Comparison of ENCODE assay signal across 9 cellular contexts in the genomic region with DNA sequence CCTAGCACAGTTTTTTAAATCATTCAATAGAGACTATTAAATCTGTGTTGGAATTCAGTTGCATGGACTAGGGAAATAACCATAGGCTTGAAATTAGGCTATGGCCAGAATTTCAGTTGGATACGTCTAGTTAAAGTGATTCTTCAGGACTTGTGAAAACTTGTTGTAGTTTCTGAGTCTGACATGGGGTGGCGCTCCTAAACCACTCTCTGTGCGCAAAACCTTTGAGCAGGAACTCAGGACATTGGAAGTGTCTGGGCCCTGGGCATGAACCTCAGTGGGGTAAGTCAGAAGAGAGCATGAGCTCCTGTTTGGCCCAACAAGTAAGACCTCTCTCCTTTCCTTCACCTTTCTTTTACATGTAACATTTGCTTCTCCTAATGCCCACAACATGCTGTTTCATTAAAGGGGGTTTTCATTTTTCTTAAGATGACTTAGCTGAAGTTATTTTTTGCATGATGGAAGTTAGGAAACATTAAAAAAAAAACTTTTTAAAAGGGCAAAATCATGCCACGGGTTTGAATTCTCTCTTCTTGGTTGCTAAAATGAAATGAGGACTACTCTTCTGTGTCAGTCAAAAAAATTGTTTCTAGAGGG. TPM values are rescaled to one million over a fixed set of nuclear protein-coding genes. Genes with fewer than 3 reads are reported as not detected.
DNase-seq lines count a peak whose midpoint lies in the region; ATAC-seq, FAIRE-seq and TF ChIP-seq lines count a peak whose summit lies in the region.
"Had no signal": no experiment of that assay in that cellular context is flagged by ENCODE, and none has a peak within 500 bp of the region (broad histone marks: within the 10 kb centered on the region; RNA-seq: fewer than 3 reads in every experiment).

No MANE protein-coding gene starts in this region.

- no peak for TF ChIP-seq POLR2A in GM12891 (IDR thresholded peaks at IDR 0.05; ENCODE audit: low read depth, low read length)

- POLR2A ChIA-PET in WTC11 (lab: Charles Lee) = interaction anchor here (0.7 kb wide), 1 partner anchor 251 kb away, joined by 3 read pairs; no protein-coding TSS in a partner anchor

- H3K36me3 ChIP-seq in cardiac muscle cell = no peaks in the 10 kb centered on the region

- ATAC-seq in WTC11 (peak; percentile 94), HG03139 (IDR thresholded peaks at IDR 0.05; ENCODE audit: unreplicated experiment) (no peak)

- CTCF ChIA-PET in WTC11 (lab: Charles Lee) = interaction anchor here (0.6 to 2.1 kb wide), 29 partner anchors 9 to 437 kb away, joined by 3 to 36 read pairs (median 4); partner anchors contain the start of genes CCDC190, RGS4 and RGS5

- H3K27ac Mint-ChIP-seq in WTC11 = no peak overlapping the region
- H3K27ac Mint-ChIP-seq: naive B cell had no signal

- H3K36me3 Mint-ChIP-seq in WTC11 = no peaks in the 10 kb centered on the region
- H3K36me3 Mint-ChIP-seq: naive B cell had no signal

- no peak for FAIRE-seq in GM12891 (lab: Jason Lieb, UNC)

- H3K27ac ChIP-seq in cardiac muscle cell = no peak overlapping the region

- H3K4me3 Mint-ChIP-seq in WTC11 = no peak overlapping the region
- H3K4me3 Mint-ChIP-seq: naive B cell had no signal

- DNase-seq in AG09309 (ENCODE audit: low read depth) = peak; percentile 38
- DNase-seq in NCI-H2107 (lab: John Stamatoyannopoulos, UW) = peak; percentile 65
- peak; percentile 83 for DNase-seq in WTC11 (ENCODE audit: low spot score)
- peak; percentile 76 to 90 for DNase-seq in cardiac muscle cell (ENCODE audit: low read depth in 1 of 2, low spot score in 1 of 2)
- no peak for DNase-seq in retinal pigment epithelial cell (ENCODE audit: low read depth)
- no peak for DNase-seq in GM12891 (ENCODE audit: insufficient read length, low spot score)
- DNase-seq: naive B cell had no signal

- H3K4me1 ChIP-seq in cardiac muscle cell (ENCODE audit: low read depth) = no peaks in the 10 kb centered on the region

- H3K27me3 Mint-ChIP-seq in WTC11 (ENCODE audit: low read depth) = no peaks in the 10 kb centered on the region

- peaks cover 14% of the 10 kb centered on the region for H3K4me1 Mint-ChIP-seq in WTC11
- H3K4me1 Mint-ChIP-seq: naive B cell had no signal

- TF ChIP-seq CTCF in AG09309 (IDR thresholded peaks at IDR 0.05; ENCODE audit: control insufficient read depth, insufficient read depth, low read depth, low read length, missing control alignments) = peak; percentile 85
- peak; percentile 54 for TF ChIP-seq CTCF in GM12874 (IDR thresholded peaks at IDR 0.05; ENCODE audit: insufficient read depth, low read depth, low read length)
- TF ChIP-seq CTCF in WTC11 (IDR thresholded peaks at IDR 0.05) = peak; percentile 71
- TF ChIP-seq CTCF in cardiac muscle cell (IDR thresholded peaks at IDR 0.05; ENCODE audit: low read depth, low read length) = peak; percentile 83
- TF ChIP-seq CTCF in retinal pigment epithelial cell (conservative IDR thresholded peaks at IDR 0.05; ENCODE audit: low read depth, low read length) = peak; percentile 77

- H3K27me3 ChIP-seq in cardiac muscle cell = no peaks in the 10 kb centered on the region

- H3K9me3 ChIP-seq in cardiac muscle cell (ENCODE audit: low read depth) = no peaks in the 10 kb centered on the region

- H3K9me3 Mint-ChIP-seq in WTC11 = peaks cover 3% of the 10 kb centered on the region

- H3K4me3 ChIP-seq in AG09309 (ENCODE audit: control insufficient read depth, low read depth, low read length) = no peak overlapping the region
- no peak overlapping the region for H3K4me3 ChIP-seq in cardiac muscle cell
- H3K4me3 ChIP-seq in retinal pigment epithelial cell (ENCODE audit: low read length) = no peak overlapping the region

TF ChIP-seq in WTC11, 78 proteins besides CTCF, POLR2A, EP300 and RAD21 (continues in another document):
- TF ChIP-seq, protein P1, sequence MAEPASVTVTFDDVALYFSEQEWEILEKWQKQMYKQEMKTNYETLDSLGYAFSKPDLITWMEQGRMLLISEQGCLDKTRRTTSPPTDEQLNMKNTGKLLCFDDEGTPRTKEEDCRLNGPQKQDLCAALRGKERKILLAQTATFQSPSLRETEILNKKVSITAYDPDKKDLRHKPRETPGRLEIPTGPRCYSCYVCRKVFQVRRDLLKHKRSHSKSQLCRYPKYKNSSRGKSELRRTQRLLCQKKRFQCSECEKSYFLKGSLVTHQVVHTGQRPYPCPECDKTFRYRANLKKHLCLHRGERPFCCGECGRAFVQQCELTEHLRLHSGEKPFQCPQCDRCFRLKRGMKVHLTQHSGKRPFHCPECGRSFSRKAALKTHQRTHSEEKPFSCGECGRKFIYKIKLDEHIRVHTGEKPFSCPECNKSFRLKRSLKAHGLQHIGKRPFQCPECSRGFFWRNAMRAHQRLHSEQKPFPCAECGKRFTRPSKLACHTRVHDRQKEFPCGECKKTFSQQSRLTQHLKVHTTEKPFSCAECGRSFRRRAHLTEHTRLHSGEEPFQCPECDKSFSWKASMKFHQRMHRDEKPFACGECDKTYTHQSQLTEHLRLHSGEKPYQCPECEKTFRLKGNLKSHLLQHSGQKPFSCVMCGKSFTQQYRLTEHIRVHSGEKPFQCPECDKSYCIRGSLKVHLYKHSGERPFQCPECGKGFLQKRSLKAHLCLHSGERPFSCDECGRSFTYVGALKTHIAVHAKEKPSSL (CRISPR knock-in tag; conservative IDR thresholded peaks at IDR 0.05) = no peak
- TF ChIP-seq ZMAT4 (CRISPR knock-in tag; IDR thresholded peaks at IDR 0.05) (no peak), ATF1 (CRISPR knock-in tag; IDR thresholded peaks at IDR 0.05) (no peak)
- TF ChIP-seq, protein P2, sequence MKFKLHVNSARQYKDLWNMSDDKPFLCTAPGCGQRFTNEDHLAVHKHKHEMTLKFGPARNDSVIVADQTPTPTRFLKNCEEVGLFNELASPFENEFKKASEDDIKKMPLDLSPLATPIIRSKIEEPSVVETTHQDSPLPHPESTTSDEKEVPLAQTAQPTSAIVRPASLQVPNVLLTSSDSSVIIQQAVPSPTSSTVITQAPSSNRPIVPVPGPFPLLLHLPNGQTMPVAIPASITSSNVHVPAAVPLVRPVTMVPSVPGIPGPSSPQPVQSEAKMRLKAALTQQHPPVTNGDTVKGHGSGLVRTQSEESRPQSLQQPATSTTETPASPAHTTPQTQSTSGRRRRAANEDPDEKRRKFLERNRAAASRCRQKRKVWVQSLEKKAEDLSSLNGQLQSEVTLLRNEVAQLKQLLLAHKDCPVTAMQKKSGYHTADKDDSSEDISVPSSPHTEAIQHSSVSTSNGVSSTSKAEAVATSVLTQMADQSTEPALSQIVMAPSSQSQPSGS (CRISPR knock-in tag; IDR thresholded peaks at IDR 0.05; ENCODE audit: borderline replicate concordance, low read depth) = no peak

TF ChIP-seq in GM12891, 5 proteins besides CTCF, POLR2A, EP300 and RAD21:
- TF ChIP-seq SPI1 (IDR thresholded peaks at IDR 0.05; ENCODE audit: low read depth, low read length) (no peak), PAX5 (IDR thresholded peaks at IDR 0.05; ENCODE audit: insufficient read depth, low read length, severe bottlenecking) (no peak), POU2F2 (IDR thresholded peaks at IDR 0.05; ENCODE audit: low read depth, low read length) (no peak), POLR2AphosphoS5 (IDR thresholded peaks at IDR 0.05; ENCODE audit: low read depth, low read length) (no peak), TAF1 (IDR thresholded peaks at IDR 0.05; ENCODE audit: low read depth, low read length) (no peak)

RNA-seq across cellular contexts. Expression of gene CCDC190, which starts 17.1 kb away (rescaled TPM):
- total RNA-seq in WTC11 (2021) (not detected in 3 replicates), cardiac muscle cell (not detected in 2 replicates)
- polyA plus RNA-seq in cardiac muscle cell = not detected in 2 replicates
- not detected for polyA plus RNA-seq in GM12891 (2012; ENCODE audit: low read depth, missing spikeins)

Comparison
In these comparisons a context has a peak if more than half of its experiments do, and no peak if none do; other contexts are left out.
1. DNase-seq: peak in AG09309 (single experiment), NCI-H2107 (single experiment), WTC11 (single experiment) and cardiac muscle cell (2 of 2); none in retinal pigment epithelial cell (single experiment) and GM12891 (single experiment).
2. Peak in every context shown above with its lines, with median percentiles within 50 percentile points of each other: CTCF ChIP-seq.